ENCODE assay signal across 24 cellular contexts in the genomic region with DNA sequence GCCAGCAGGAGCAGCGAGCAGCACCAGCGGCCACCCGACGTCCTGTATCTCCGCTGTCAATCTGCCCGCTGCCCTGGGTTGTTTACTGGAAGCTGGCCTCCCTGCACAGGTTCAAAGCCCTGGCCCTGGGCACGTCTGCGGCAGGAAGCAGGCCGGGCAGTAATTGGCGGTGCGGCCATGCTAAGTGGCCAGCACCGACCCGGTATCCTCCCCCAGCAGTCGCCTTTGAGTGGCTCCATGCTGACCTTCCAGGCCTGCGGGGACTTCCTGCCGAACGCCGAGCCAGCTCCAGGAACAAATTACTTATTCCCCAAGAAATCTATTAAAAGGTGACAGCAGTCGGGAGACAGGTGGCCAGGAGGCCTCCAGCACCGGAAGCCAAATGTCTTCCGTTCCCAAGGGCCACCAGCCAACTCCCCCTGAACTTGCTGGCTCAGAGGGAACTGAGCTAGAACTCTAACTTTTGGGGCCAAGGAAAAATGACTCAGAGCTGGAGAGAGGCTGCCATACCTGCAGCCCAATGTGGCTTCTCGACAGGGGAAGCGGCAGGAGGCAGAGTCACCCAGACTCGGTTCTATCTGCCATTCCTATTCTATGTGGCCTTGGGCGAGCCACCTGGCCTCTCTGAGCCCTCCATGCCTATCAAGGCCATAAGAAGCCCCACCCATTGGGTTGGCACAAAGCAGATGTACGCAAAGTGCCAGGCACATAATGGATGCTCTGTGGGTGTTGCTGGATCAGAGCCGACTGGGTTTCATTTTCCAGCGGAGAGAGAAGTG. TPM values are rescaled to one million over a fixed set of nuclear protein-coding genes. Genes with fewer than 3 reads are reported as not detected.
DNase-seq lines count a peak whose midpoint lies in the region; ATAC-seq and TF ChIP-seq lines count a peak whose summit lies in the region.
"Had no signal": no experiment of that assay in that cellular context is flagged by ENCODE, and none has a peak within 500 bp of the region (broad histone marks: within the 10 kb centered on the region; RNA-seq: fewer than 3 reads in every experiment).

No MANE protein-coding gene starts in this region.

- no peak overlapping the region for H3K4me3 ChIP-seq in suprapubic skin
- H3K4me3 ChIP-seq: A549, BLaER1, smooth muscle cell, vagina had no signal

- DNase-seq in NCI-H2196 (lab: John Stamatoyannopoulos, UW; ENCODE audit: unreplicated experiment), result peak; percentile 37
- no peak for DNase-seq in NCI-H2196 treated with DMSO at 0.1 percent for 48 hours (lab: John Stamatoyannopoulos, UW; ENCODE audit: unreplicated experiment)
- DNase-seq in NCI-H69 (lab: John Stamatoyannopoulos, UW), result peak; percentile 85
- peak in 1 of 2 donors; percentile 24 for DNase-seq in left colon
- DNase-seq in suprapubic skin (ENCODE audit: low spot score in 2 of 2), result peak; percentile 60 to 75
- no peak for DNase-seq in HuH-7 (ENCODE audit: low spot score)
- DNase-seq in stimulated activated CD4-positive, alpha-beta T cell treated with anti-CD3 and anti-CD28 coated beads, Interleukin-2, amount 100 ng/mL, for 24 hours, result no peak
- DNase-seq: activated CD4-positive, alpha-beta T cell treated with anti-CD3 and anti-CD28 coated beads for 4 hours; activated effector memory CD4-positive, alpha-beta T cell treated with Interleukin-2 at 50 U/mL for 16 hours; dermis blood vessel endothelial cell; naive thymus-derived CD4-positive, alpha-beta T cell; T-cell had no signal

- no peak for TF ChIP-seq EP300 in suprapubic skin (IDR thresholded peaks at IDR 0.05)

- no peak for TF ChIP-seq CTCF in suprapubic skin (IDR thresholded peaks at IDR 0.05)

- no peaks in the 10 kb centered on the region for H3K9me3 ChIP-seq in suprapubic skin
- H3K9me3 ChIP-seq: A549, BLaER1, vagina had no signal

- H3K27ac ChIP-seq in suprapubic skin, result no peak overlapping the region
- H3K27ac ChIP-seq: A549, BLaER1, HL-60, vagina had no signal

- TF ChIP-seq POLR2A in suprapubic skin (IDR thresholded peaks at IDR 0.05), result no peak

- WGBS in suprapubic skin, result 40% methylated on average over 8 of the region's 28 CpGs

- no peaks in the 10 kb centered on the region for H3K27me3 ChIP-seq in suprapubic skin
- H3K27me3 ChIP-seq: BLaER1, vagina had no signal

- peak; percentile 21 for ATAC-seq in left colon
- ATAC-seq in HG03108 (IDR thresholded peaks at IDR 0.05; ENCODE audit: unreplicated experiment), result no peak
- ATAC-seq: A549; naive thymus-derived CD4-positive, alpha-beta T cell; Right ventricle myocardium inferior; T-cell had no signal

- H3K36me3 ChIP-seq in suprapubic skin, result no peaks in the 10 kb centered on the region
- H3K36me3 ChIP-seq: BLaER1, vagina had no signal

- H3K4me1 ChIP-seq in suprapubic skin, result peaks cover 6% of the 10 kb centered on the region
- H3K4me1 ChIP-seq: A549, BLaER1, vagina had no signal

- intact Hi-C loops in left colon (cut with DNase I, micrococcal nuclease), result no loop called here

RNA-seq across cellular contexts. Expression of a gene that starts 13.7 kb away (rescaled TPM):
- total RNA-seq in left colon (100 to 1,000 TPM in 1 of 2 donors, 10 to 100 TPM in 1; 88.0 to 102 TPM), suprapubic skin (100 to 1,000 TPM; 125 to 226 (median 176) TPM)

RNA-seq across cellular contexts. Expression of a gene that starts 21.3 kb away (rescaled TPM):
- total RNA-seq in left colon, result not detected
- total RNA-seq in suprapubic skin, result 1 to 10 TPM in 1 of 4 donors, under 1 TPM in 1, not detected in 2; 0.31 to 7.7 TPM
- total RNA-seq: dermis blood vessel endothelial cell; fibroblast of villous mesenchyme; lung microvascular endothelial cell; naive thymus-derived CD4-positive, alpha-beta T cell; NCI-H460; progenitor cell of endocrine pancreas; Right ventricle myocardium inferior; smooth muscle cell; subcutaneous adipose tissue; T-cell had no signal

Comparison
In these comparisons a context has a peak if more than half of its experiments do, and no peak if none do; other contexts are left out.
1. DNase-seq: peak in NCI-H2196 (single experiment), NCI-H69 (single experiment) and suprapubic skin (2 of 2); none in NCI-H2196 treated with DMSO at 0.1 percent for 48 hours (single experiment), HuH-7 (single experiment) and stimulated activated CD4-positive, alpha-beta T cell treated with anti-CD3 and anti-CD28 coated beads, Interleukin-2, amount 100 ng/mL, for 24 hours (0 of 2).